8 cellular contexts compared by ENCODE assay signal in the genomic region with DNA sequence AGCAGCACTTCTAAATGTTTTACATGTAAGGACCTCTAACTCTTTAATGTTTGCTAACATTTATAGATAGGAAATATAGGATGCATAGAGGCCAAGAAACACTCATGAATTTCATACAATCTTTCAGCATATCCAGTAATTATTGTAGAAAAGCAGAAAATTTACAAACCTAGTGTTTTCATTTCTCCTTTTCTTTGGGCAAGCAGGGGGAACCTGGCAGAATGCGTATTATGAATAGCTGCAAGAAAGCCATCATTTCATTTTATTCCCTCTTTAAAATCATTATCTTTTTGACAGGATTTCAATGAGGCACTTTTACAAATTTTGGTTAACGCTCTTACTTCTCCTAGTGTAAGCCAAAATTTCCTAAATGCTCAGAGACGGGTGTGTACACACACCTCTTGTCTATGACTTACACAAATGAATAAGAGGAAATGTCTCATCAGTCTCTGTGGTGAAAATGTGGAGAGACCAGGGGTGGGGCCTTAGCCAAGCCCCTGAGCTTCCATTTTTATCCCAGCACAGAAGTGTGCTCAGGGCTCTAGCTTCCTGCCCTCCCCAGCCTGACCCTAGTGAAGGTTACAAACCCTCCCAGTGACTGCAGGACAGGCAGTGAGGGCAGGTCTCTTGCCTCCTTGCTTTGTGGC.
A peak's percentile ranks its signal among the peaks of the same experiment; 100 is the strongest.
DNase-seq lines count a peak whose midpoint lies in the region; ATAC-seq and TF ChIP-seq lines count a peak whose summit lies in the region.

No MANE protein-coding gene starts in this region.

- no peaks in the 10 kb centered on the region for H3K36me3 ChIP-seq in psoas muscle (ENCODE audit: insufficient read depth in 1 of 2, low read depth in 1 of 2)
- no peaks in the 10 kb centered on the region for H3K36me3 ChIP-seq in HAP-1 (replicated peaks)

- TF ChIP-seq CTCF in GM13976 (IDR thresholded peaks at IDR 0.05; ENCODE audit: borderline replicate concordance, control extremely low read depth, extremely low read depth, insufficient read depth, missing control alignments) (no peak), chondrocyte (IDR thresholded peaks at IDR 0.05) (no peak), psoas muscle (IDR thresholded peaks at IDR 0.05) (no peak)

- no peaks in the 10 kb centered on the region for H3K36me3 Mint-ChIP-seq in chondrocyte (ENCODE audit: low read depth)

- no peak overlapping the region for H3K4me3 ChIP-seq in psoas muscle
- H3K4me3 ChIP-seq in HAP-1 = no peak overlapping the region

- WGBS in psoas muscle, 3 donors = 47 to 50% (median 49%) methylated on average over 3 of the region's 3 CpGs

- H3K27ac ChIP-seq in psoas muscle = peak overlapping the region; percentile 28

- H3K4me1 ChIP-seq in psoas muscle (peaks cover 3% of the 10 kb centered on the region), HAP-1 (peaks cover 9% of the 10 kb centered on the region)

- in situ Hi-C loops in GM13976 (cut with MboI; ENCODE audit: low sequenced_read_pairs, unreplicated experiment) (no loop called here), HAP-1 (cut with MboI; ENCODE audit: low sequenced_read_pairs) (no loop called here)

- intact Hi-C loops in psoas muscle (cut with DNase I) = no loop called here

- ATAC-seq in HG02763 (IDR thresholded peaks at IDR 0.05; ENCODE audit: unreplicated experiment) (peak; percentile 62), psoas muscle (peak in 3 of 4 donors; percentile 58 to 62 (median 58))

- peaks cover 41% of the 10 kb centered on the region for H3K4me1 Mint-ChIP-seq in chondrocyte (ENCODE audit: low read depth)

- peaks cover 0 to 3% (median 2%) of the 10 kb centered on the region in 3 donors for H3K27me3 ChIP-seq in psoas muscle (ENCODE audit: insufficient read depth in 3 of 3, low read length in 2 of 3)
- no peaks in the 10 kb centered on the region for H3K27me3 ChIP-seq in HAP-1 (ENCODE audit: low read depth)

- DNase-seq in GM13976 (ENCODE audit: low spot score) = peak; percentile 43
- DNase-seq in SIG-M5 (lab: John Stamatoyannopoulos, UW) = peak; percentile 60
- DNase-seq in chondrocyte (ENCODE audit: low spot score) = no peak
- peak; percentile 23 to 38 for DNase-seq in psoas muscle
- DNase-seq in cerebellar nuclear complex (lab: John Stamatoyannopoulos, UW) = no peak
- no peak for DNase-seq in dedifferentiated amniotic fluid mesenchymal stem cell (ENCODE audit: extremely low spot score)
- DNase-seq in HAP-1 (ENCODE audit: low spot score in 2 of 2) = no peak

- H3K9me3 Mint-ChIP-seq in chondrocyte (ENCODE audit: low read depth) = peaks cover 2% of the 10 kb centered on the region

- H3K9me3 ChIP-seq in psoas muscle (no peaks in the 10 kb centered on the region), HAP-1 (no peaks in the 10 kb centered on the region)

- H3K27ac Mint-ChIP-seq in chondrocyte (ENCODE audit: unreplicated experiment) = peak overlapping the region; percentile 87

- no peak overlapping the region for H3K4me3 Mint-ChIP-seq in chondrocyte (ENCODE audit: unreplicated experiment)

- no peaks in the 10 kb centered on the region for H3K27me3 Mint-ChIP-seq in chondrocyte (ENCODE audit: low read depth)

Comparison
In these comparisons a context has a peak if more than half of its experiments do, and no peak if none do; other contexts are left out.
1. DNase-seq: peak in GM13976 (single experiment), SIG-M5 (single experiment) and psoas muscle (2 of 2); none in chondrocyte (single experiment), cerebellar nuclear complex (0 of 2), dedifferentiated amniotic fluid mesenchymal stem cell (single experiment) and HAP-1 (0 of 2).